9 cellular contexts compared by ENCODE assay signal in genomic region chr6:36120539-36120938, GRCh38. TPM values are rescaled to one million over a fixed set of nuclear protein-coding genes. Genes with fewer than 3 reads are reported as not detected.
DNase-seq lines count a peak whose midpoint lies in the region; ATAC-seq and TF ChIP-seq lines count a peak whose summit lies in the region.
"Had no signal": no experiment of that assay in that cellular context is flagged by ENCODE, and none has a peak within 500 bp of the region (broad histone marks: within the 10 kb centered on the region; RNA-seq: fewer than 3 reads in every experiment).

No MANE protein-coding gene starts in this region.

- H3K9me3 Mint-ChIP-seq in MCF 10A (ENCODE audit: unreplicated experiment) = no peaks in the 10 kb centered on the region

- no peak overlapping the region for H2AFZ ChIP-seq in hepatocyte

- WGBS in hepatocyte (ENCODE audit: low lambda C conversion rate, missing lambda C conversion rate) = 73% methylated on average over 10 of the region's 10 CpGs

- no peak overlapping the region for H3K4me3 Mint-ChIP-seq in MCF 10A (ENCODE audit: unreplicated experiment)

- peaks cover 22% of the 10 kb centered on the region for H3K36me3 Mint-ChIP-seq in MCF 10A (ENCODE audit: insufficient read depth, unreplicated experiment)

- POLR2A ChIA-PET in MCF 10A (lab: Yijun Ruan, JAX) = interaction anchor here (0.6 to 2.8 kb wide), 6 partner anchors 8 to 565 kb away, joined by 3 to 13 read pairs (median 4); partner anchors contain the start of genes MAPK13 and MAPK14

- TF ChIP-seq CTCF in breast epithelium (IDR thresholded peaks at IDR 0.05) (no peak), MCF 10A (IDR thresholded peaks at IDR 0.05; ENCODE audit: unreplicated experiment) (no peak), hepatocyte (IDR thresholded peaks at IDR 0.05; ENCODE audit: poor library complexity) (no peak)

- H3K9me2 ChIP-seq in hepatocyte (replicated peaks; ENCODE audit: insufficient read depth) = no peaks in the 10 kb centered on the region

- H3K36me3 ChIP-seq in breast epithelium = no peaks in the 10 kb centered on the region
- no peaks in the 10 kb centered on the region for H3K36me3 ChIP-seq in hepatocyte (replicated peaks; ENCODE audit: insufficient read depth, low read depth)

- ATAC-seq in HG03025 (IDR thresholded peaks at IDR 0.05; ENCODE audit: low FRiP score, unreplicated experiment) = no peak
- ATAC-seq in HG03520 (IDR thresholded peaks at IDR 0.05; ENCODE audit: unreplicated experiment) = no peak

- H3K9me3 ChIP-seq in breast epithelium (no peaks in the 10 kb centered on the region), hepatocyte (ENCODE audit: low read depth) (no peaks in the 10 kb centered on the region)

- intact Hi-C loops in breast epithelium (cut with DNase I; ENCODE audit: low total_unique reads) = no loop called here
- intact Hi-C loops in MCF 10A (cut with micrococcal nuclease) = no loop called here

- CTCF ChIA-PET in MCF 10A (lab: Yijun Ruan, JAX) = interaction anchor here (0.6 to 1.8 kb wide), 2 partner anchors 25 to 237 kb away, joined by 5 to 13 read pairs; no protein-coding TSS in a partner anchor

- H3K27ac Mint-ChIP-seq in MCF 10A (ENCODE audit: low read depth, unreplicated experiment) = no peak overlapping the region

- H3K27ac ChIP-seq in breast epithelium = peak overlapping the region; percentile 85 to 91
- H3K27ac ChIP-seq in hepatocyte = peak overlapping the region; percentile 70

- H3K79me2 ChIP-seq in hepatocyte = no peaks in the 10 kb centered on the region

- peaks cover 0 to 6% of the 10 kb centered on the region in 2 donors for H3K4me1 ChIP-seq in breast epithelium
- H3K4me1 ChIP-seq in hepatocyte (ENCODE audit: insufficient read depth) = peaks cover 11% of the 10 kb centered on the region

- no peak for TF ChIP-seq POLR2A in breast epithelium (IDR thresholded peaks at IDR 0.05)

- H4K20me1 ChIP-seq in hepatocyte (ENCODE audit: insufficient read depth, poor library complexity, severe bottlenecking) = no peaks in the 10 kb centered on the region

- no peaks in the 10 kb centered on the region for H3K27me3 ChIP-seq in breast epithelium
- no peaks in the 10 kb centered on the region for H3K27me3 ChIP-seq in hepatocyte

- H3K27me3 Mint-ChIP-seq in MCF 10A (ENCODE audit: insufficient read depth, unreplicated experiment) = no peaks in the 10 kb centered on the region

- H3K4me3 ChIP-seq in breast epithelium (peak overlapping the region in 1 of 3 donors; percentile 6), hepatocyte (no peak overlapping the region)

- BruUV-seq in MCF 10A (replicated peaks; lab: Mats Ljungman, UMichigan) = no TSS peak

- peak in 1 of 2 donors; percentile 39 for DNase-seq in breast epithelium (ENCODE audit: low spot score in 2 of 2)
- no peak for DNase-seq in MCF 10A (ENCODE audit: unreplicated experiment)
- peak; percentile 67 to 76 for DNase-seq in activated CD4-positive, alpha-beta T cell treated with anti-CD3 and anti-CD28 coated beads, Interleukin-2, amount 50 U/mL, for 48 hours
- DNase-seq in hepatocyte (ENCODE audit: low spot score) = no peak
- peak; percentile 71 for DNase-seq in stimulated activated naive CD4-positive, alpha-beta T cell treated with Interleukin-2 at 50 U/mL for 16 hours (lab: John Stamatoyannopoulos, UW)
- no peak for DNase-seq in SW 1271 (lab: John Stamatoyannopoulos, UW)

- H3K4me1 Mint-ChIP-seq in MCF 10A (ENCODE audit: insufficient read depth, unreplicated experiment) = peaks cover 8% of the 10 kb centered on the region

- H3K4me2 ChIP-seq in hepatocyte = no peak overlapping the region

RNA-seq across cellular contexts. Expression of gene MAPK13, which starts 9.8 kb away (rescaled TPM):
- total RNA-seq in breast epithelium = 10 to 100 TPM in 2 of 3 donors, 1 to 10 TPM in 1; 2.6 to 45.2 (median 30.2) TPM
- 5.5 and 6.8 TPM in 2 replicates for total RNA-seq in MCF 10A (2022)
- 41.2 and 43.6 TPM in 2 replicates for total RNA-seq in hepatocyte
- polyA plus RNA-seq in hepatocyte = 47.6 and 50.2 TPM in 2 replicates
- total RNA-seq: SK-MEL-5 had no signal

Comparison
In these comparisons a context has a peak if more than half of its experiments do, and no peak if none do; other contexts are left out.
1. DNase-seq: peak in activated CD4-positive, alpha-beta T cell treated with anti-CD3 and anti-CD28 coated beads, Interleukin-2, amount 50 U/mL, for 48 hours (2 of 2) and stimulated activated naive CD4-positive, alpha-beta T cell treated with Interleukin-2 at 50 U/mL for 16 hours (single experiment); none in MCF 10A (single experiment), hepatocyte (single experiment) and SW 1271 (0 of 2).